ENCODE assay signal across 21 cellular contexts in the genomic region with DNA sequence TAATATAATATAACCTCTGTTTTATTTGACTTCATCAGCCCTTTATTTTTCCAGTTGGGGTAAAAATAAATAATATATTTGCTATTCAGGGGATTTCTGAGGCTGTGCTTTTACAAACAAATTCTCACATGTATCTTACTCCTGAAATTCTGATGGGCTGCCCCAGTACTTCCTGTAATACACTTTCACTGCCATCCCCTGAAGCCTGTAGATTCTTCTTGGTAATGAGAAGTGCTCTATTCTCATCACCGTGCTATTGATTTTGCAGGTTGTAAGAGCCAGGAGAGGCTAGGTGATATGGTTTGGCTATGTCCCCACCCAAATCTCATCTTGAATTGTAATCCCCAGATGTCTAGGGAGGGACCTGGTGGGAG.
"Had no signal": no experiment of that assay in that cellular context is flagged by ENCODE, and none has a peak within 500 bp of the region (broad histone marks: within the 10 kb centered on the region; RNA-seq: fewer than 3 reads in every experiment).

No MANE protein-coding gene starts in this region.

- DNase-seq: activated CD4-positive, alpha-beta memory T cell treated with anti-CD3 and anti-CD28 coated beads, Interleukin-2, amount 10 ng/mL, durations not matched to agents 7 days and 5 days; activated CD4-positive, alpha-beta T cell treated with anti-CD3 and anti-CD28 coated beads, Interleukin-2, amount 10 ng/mL, durations not matched to agents 24 days and 14 days; activated effector memory CD4-positive, alpha-beta T cell treated with Interleukin-2 at 50 U/mL for 16 hours; activated naive CD4-positive, alpha-beta T cell treated with anti-CD3 and anti-CD28 coated beads for 36 hours; activated naive CD8-positive, alpha-beta T cell treated with anti-CD3 and anti-CD28 coated beads, Interleukin-2, amount 10 ng/mL, durations not matched to agents 7 days and 5 days; activated T-cell treated with anti-CD3 and anti-CD28 coated beads, Interleukin-2, amount 50 U/mL, for 72 hours; amniotic stem cell; effector CD4-positive, alpha-beta T cell; foreskin melanocyte; hippocampal formation; psoas muscle; spleen; stimulated activated CD4-positive, alpha-beta T cell treated with anti-CD3 and anti-CD28 coated beads, Interleukin-4, amount 100 ng/mL, for 1 hour; stimulated activated naive CD8-positive, alpha-beta T cell treated with anti-CD3 and anti-CD28 coated beads, Interleukin-15, amount 100 ng/mL, for 72 hours; tibial artery had no signal

- H3K4me1 ChIP-seq: psoas muscle, right atrium auricular region had no signal

- H3K9me3 ChIP-seq: psoas muscle, tibial artery had no signal

- ATAC-seq: activated CD4-positive, CD25-positive, alpha-beta regulatory T cell treated with anti-CD3 and anti-CD28 coated beads, Interleukin-2, amount 50 U/mL, for 24 hours; activated T-cell treated with anti-CD3 and anti-CD28 coated beads, Interleukin-2, amount 50 U/mL, for 72 hours; esophagus mucosa; psoas muscle; stimulated activated naive CD8-positive, alpha-beta T cell treated with anti-CD3 and anti-CD28 coated beads, Interleukin-15, amount 100 ng/mL, for 72 hours had no signal

- H3K4me3 Mint-ChIP-seq: activated CD4-positive, alpha-beta memory T cell treated with anti-CD3 and anti-CD28 coated beads, Interleukin-2, amount 10 ng/mL, durations not matched to agents 7 days and 5 days; activated CD4-positive, alpha-beta T cell treated with anti-CD3 and anti-CD28 coated beads, Interleukin-2, amount 10 ng/mL, durations not matched to agents 24 days and 14 days; activated naive CD4-positive, alpha-beta T cell treated with anti-CD3 and anti-CD28 coated beads for 36 hours; activated naive CD8-positive, alpha-beta T cell treated with anti-CD3 and anti-CD28 coated beads, Interleukin-2, amount 10 ng/mL, durations not matched to agents 7 days and 5 days; activated T-cell treated with anti-CD3 and anti-CD28 coated beads, Interleukin-2, amount 50 U/mL, for 72 hours; memory B cell; stimulated activated naive CD8-positive, alpha-beta T cell treated with anti-CD3 and anti-CD28 coated beads, Interleukin-15, amount 100 ng/mL, for 72 hours; T-helper 2 cell treated with Interferon-gamma antibody and Interleukin-4, amounts not matched to agents 5 μg/mL and 100 μg/mL, for 36 hours had no signal

- H3K4me1 Mint-ChIP-seq: activated CD4-positive, alpha-beta T cell treated with anti-CD3 and anti-CD28 coated beads, Interleukin-2, amount 10 ng/mL, durations not matched to agents 24 days and 14 days had no signal

- H3K27ac ChIP-seq: psoas muscle, right atrium auricular region, spleen, tibial artery, VCaP had no signal

- H3K4me3 ChIP-seq: psoas muscle, right atrium auricular region, spleen, tibial artery had no signal

- H3K27ac Mint-ChIP-seq: activated CD4-positive, alpha-beta memory T cell treated with anti-CD3 and anti-CD28 coated beads, Interleukin-2, amount 10 ng/mL, durations not matched to agents 7 days and 5 days; activated CD4-positive, alpha-beta T cell treated with anti-CD3 and anti-CD28 coated beads, Interleukin-2, amount 10 ng/mL, durations not matched to agents 24 days and 14 days; activated naive CD4-positive, alpha-beta T cell treated with anti-CD3 and anti-CD28 coated beads for 36 hours; activated naive CD8-positive, alpha-beta T cell treated with anti-CD3 and anti-CD28 coated beads, Interleukin-2, amount 10 ng/mL, durations not matched to agents 7 days and 5 days; activated T-cell treated with anti-CD3 and anti-CD28 coated beads, Interleukin-2, amount 50 U/mL, for 72 hours; memory B cell; stimulated activated naive CD8-positive, alpha-beta T cell treated with anti-CD3 and anti-CD28 coated beads, Interleukin-15, amount 100 ng/mL, for 72 hours; T-helper 2 cell treated with Interferon-gamma antibody and Interleukin-4, amounts not matched to agents 5 μg/mL and 100 μg/mL, for 36 hours had no signal

- H3K27me3 ChIP-seq: right atrium auricular region, spleen, tibial artery had no signal

- H3K27me3 Mint-ChIP-seq: activated CD4-positive, alpha-beta memory T cell treated with anti-CD3 and anti-CD28 coated beads, Interleukin-2, amount 10 ng/mL, durations not matched to agents 7 days and 5 days; activated CD4-positive, alpha-beta T cell treated with anti-CD3 and anti-CD28 coated beads, Interleukin-2, amount 10 ng/mL, durations not matched to agents 24 days and 14 days; activated naive CD8-positive, alpha-beta T cell treated with anti-CD3 and anti-CD28 coated beads, Interleukin-2, amount 10 ng/mL, durations not matched to agents 7 days and 5 days; memory B cell; stimulated activated naive CD8-positive, alpha-beta T cell treated with anti-CD3 and anti-CD28 coated beads, Interleukin-15, amount 100 ng/mL, for 72 hours had no signal

- H3K36me3 ChIP-seq: right atrium auricular region, spleen, tibial artery had no signal
